In genomic region chr4:38980903-38981676, GRCh38 we compare ENCODE assay signal across 12 cellular contexts. TPM values are rescaled to one million over a fixed set of nuclear protein-coding genes. Genes with fewer than 3 reads are reported as not detected.
DNase-seq lines count a peak whose midpoint lies in the region; ATAC-seq and TF ChIP-seq lines count a peak whose summit lies in the region.
"Had no signal": no experiment of that assay in that cellular context is flagged by ENCODE, and none has a peak within 500 bp of the region (broad histone marks: within the 10 kb centered on the region; RNA-seq: fewer than 3 reads in every experiment).

No MANE protein-coding gene starts in this region.

- ATAC-seq in right cardiac atrium: no peak
- no peak for ATAC-seq in GM18870 (IDR thresholded peaks at IDR 0.05; ENCODE audit: unreplicated experiment)

- intact Hi-C loops in right cardiac atrium (cut with DNase I): no loop called here

- POLR2A ChIA-PET in activated CD4-positive, alpha-beta memory T cell treated with anti-CD3 and anti-CD28 coated beads, Interleukin-2, amount 10 ng/mL, durations not matched to agents 7 days and 5 days (lab: Charles Lee): interaction anchor here (0.8 to 1.8 kb wide), 3 partner anchors 9 to 63 kb away, joined by 3 to 5 read pairs (median 3); no protein-coding TSS in a partner anchor

- DNase-seq in EH (ENCODE audit: low read depth): peak; percentile 92
- peak; percentile 38 for DNase-seq in GM20000 (ENCODE audit: low spot score)
- DNase-seq in activated CD4-positive, alpha-beta memory T cell treated with anti-CD3 and anti-CD28 coated beads, Interleukin-2, amount 10 ng/mL, durations not matched to agents 7 days and 5 days: peak; percentile 22
- peak; percentile 31 for DNase-seq in foreskin melanocyte
- DNase-seq in iPS-NIHi7 (ENCODE audit: extremely low spot score): no peak
- no peak for DNase-seq in right cardiac atrium
- DNase-seq in mesothelial cell of epicardium (ENCODE audit: low spot score in 2 of 2, unreplicated experiment in 2 of 2): no peak
- DNase-seq: colonic mucosa; islet precursor cell; NCI-H774; stimulated activated naive CD4-positive, alpha-beta T cell had no signal

- TF ChIP-seq CTCF in GM20000 (IDR thresholded peaks at IDR 0.05; ENCODE audit: extremely low read depth, missing control alignments) (no peak), mesothelial cell of epicardium (IDR thresholded peaks at IDR 0.05; ENCODE audit: unreplicated experiment) (no peak)

- H3K9me3 Mint-ChIP-seq in activated CD4-positive, alpha-beta memory T cell treated with anti-CD3 and anti-CD28 coated beads, Interleukin-2, amount 10 ng/mL, durations not matched to agents 7 days and 5 days: no peaks in the 10 kb centered on the region
- H3K9me3 Mint-ChIP-seq in mesothelial cell of epicardium: no peaks in the 10 kb centered on the region

- H3K27me3 Mint-ChIP-seq in activated CD4-positive, alpha-beta memory T cell treated with anti-CD3 and anti-CD28 coated beads, Interleukin-2, amount 10 ng/mL, durations not matched to agents 7 days and 5 days: no peaks in the 10 kb centered on the region
- H3K27me3 Mint-ChIP-seq in mesothelial cell of epicardium (ENCODE audit: low read depth): no peaks in the 10 kb centered on the region

- CTCF ChIA-PET in activated CD4-positive, alpha-beta memory T cell treated with anti-CD3 and anti-CD28 coated beads, Interleukin-2, amount 10 ng/mL, durations not matched to agents 7 days and 5 days (lab: Charles Lee): no interaction called here

- peak overlapping the region; percentile 16 for H3K4me3 Mint-ChIP-seq in activated CD4-positive, alpha-beta memory T cell treated with anti-CD3 and anti-CD28 coated beads, Interleukin-2, amount 10 ng/mL, durations not matched to agents 7 days and 5 days
- no peak overlapping the region for H3K4me3 Mint-ChIP-seq in mesothelial cell of epicardium

- H3K27me3 ChIP-seq in right cardiac atrium (ENCODE audit: control insufficient read depth, insufficient read depth): no peaks in the 10 kb centered on the region
- H3K27me3 ChIP-seq: colonic mucosa had no signal

- H3K9me3 ChIP-seq in right cardiac atrium (ENCODE audit: control insufficient read depth, low read length): no peaks in the 10 kb centered on the region
- H3K9me3 ChIP-seq: colonic mucosa had no signal

- 77% methylated on average over 7 of the region's 7 CpGs for whole genome bisulfite sequencing in right cardiac atrium

- no peaks in the 10 kb centered on the region for H3K4me1 ChIP-seq in right cardiac atrium (ENCODE audit: control insufficient read depth, insufficient read depth, low read length)
- H3K4me1 ChIP-seq: colonic mucosa had no signal

- H3K4me1 Mint-ChIP-seq in activated CD4-positive, alpha-beta memory T cell treated with anti-CD3 and anti-CD28 coated beads, Interleukin-2, amount 10 ng/mL, durations not matched to agents 7 days and 5 days: peaks cover 51% of the 10 kb centered on the region
- peaks cover 4% of the 10 kb centered on the region for H3K4me1 Mint-ChIP-seq in mesothelial cell of epicardium

- H3K4me3 ChIP-seq in right cardiac atrium (ENCODE audit: low read length): no peak overlapping the region
- H3K4me3 ChIP-seq: colonic mucosa had no signal

- peak overlapping the region; percentile 70 for H3K27ac Mint-ChIP-seq in activated CD4-positive, alpha-beta memory T cell treated with anti-CD3 and anti-CD28 coated beads, Interleukin-2, amount 10 ng/mL, durations not matched to agents 7 days and 5 days
- no peak overlapping the region for H3K27ac Mint-ChIP-seq in mesothelial cell of epicardium

- peaks cover 69% of the 10 kb centered on the region for H3K36me3 Mint-ChIP-seq in activated CD4-positive, alpha-beta memory T cell treated with anti-CD3 and anti-CD28 coated beads, Interleukin-2, amount 10 ng/mL, durations not matched to agents 7 days and 5 days (ENCODE audit: low read depth)
- no peaks in the 10 kb centered on the region for H3K36me3 Mint-ChIP-seq in mesothelial cell of epicardium

- no peak overlapping the region for H3K27ac ChIP-seq in right cardiac atrium (ENCODE audit: low read length)
- H3K27ac ChIP-seq: colonic mucosa had no signal

RNA-seq across cellular contexts. Expression of gene TMEM156, which starts 51.1 kb away (rescaled TPM):
- 10 to 100 TPM; 27.6 to 28.2 TPM for total RNA-seq in activated CD4-positive, alpha-beta memory T cell treated with anti-CD3 and anti-CD28 coated beads, Interleukin-2, amount 10 ng/mL, durations not matched to agents 7 days and 5 days
- total RNA-seq in right cardiac atrium (under 1 TPM in 1 of 4 donors, not detected in 3; 0.12 TPM), mesothelial cell of epicardium (not detected in 3 replicates)
- polyA plus RNA-seq in right cardiac atrium: 0.14 TPM

Comparison
In these comparisons a context has a peak if more than half of its experiments do, and no peak if none do; other contexts are left out.
1. DNase-seq: peak in EH (single experiment), GM20000 (single experiment), activated CD4-positive, alpha-beta memory T cell treated with anti-CD3 and anti-CD28 coated beads, Interleukin-2, amount 10 ng/mL, durations not matched to agents 7 days and 5 days (single experiment) and foreskin melanocyte (single experiment); none in iPS-NIHi7 (single experiment), right cardiac atrium (0 of 3) and mesothelial cell of epicardium (0 of 2).
2. RNA of gene TMEM156, which starts 51.1 kb away (total RNA-seq): 27.6 to 28.2 TPM in activated CD4-positive, alpha-beta memory T cell treated with anti-CD3 and anti-CD28 coated beads, Interleukin-2, amount 10 ng/mL, durations not matched to agents 7 days and 5 days; 0.12 TPM in right cardiac atrium and not detected in mesothelial cell of epicardium; every median in the first group is over 10 times any median in the second.